21 cellular contexts compared by ENCODE assay signal in genomic region chr14:96206461-96206860, GRCh38. TPM values are rescaled to one million over a fixed set of nuclear protein-coding genes. Genes with fewer than 3 reads are reported as not detected.
DNase-seq lines count a peak whose midpoint lies in the region; ATAC-seq, FAIRE-seq and TF ChIP-seq lines count a peak whose summit lies in the region.
"Had no signal": no experiment of that assay in that cellular context is flagged by ENCODE, and none has a peak within 500 bp of the region (broad histone marks: within the 10 kb centered on the region; RNA-seq: fewer than 3 reads in every experiment).

No MANE protein-coding gene starts in this region.

- no peaks in the 10 kb centered on the region for H3K9me3 Mint-ChIP-seq in activated T-helper 1 cell treated with anti-CD3 and anti-CD28 coated beads, Interleukin-12 subunit alpha, Interleukin-12 subunit beta, Interleukin-2, Interleukin-4 antibody, amounts not matched to agents 30 ng/mL and 10 ng/mL and 1 ng/mL, durations not matched to agents 14 hours and 24 hours and 36 hours
- H3K9me3 Mint-ChIP-seq: natural killer cell treated with Interleukin-12 subunit alpha and Interleukin-12 subunit beta and Interleukin-15 and Interleukin-18, amount 100 ng/mL, for 72 hours had no signal

- BruUV-seq in HepG2 (replicated peaks; lab: Mats Ljungman, UMichigan), result no TSS peak

- no peak for ATAC-seq in HepG2
- ATAC-seq in right lobe of liver, result no peak
- peak; percentile 49 for ATAC-seq in mucosa of descending colon
- ATAC-seq in GM21528 (IDR thresholded peaks at IDR 0.05; ENCODE audit: low FRiP score, unreplicated experiment), result no peak
- ATAC-seq in HG02840 (IDR thresholded peaks at IDR 0.05; ENCODE audit: low FRiP score, unreplicated experiment), result no peak
- no peak for ATAC-seq in stimulated activated naive CD8-positive, alpha-beta T cell treated with anti-CD3 and anti-CD28 coated beads, Interleukin-15, Interleukin-2, amounts not matched to agents 100 U/mL and 50 U/mL, for 24 hours
- ATAC-seq: gastrocnemius medialis; natural killer cell treated with Interleukin-12 subunit alpha and Interleukin-12 subunit beta and Interleukin-15 and Interleukin-18, amount 100 ng/mL, for 72 hours had no signal

- H3K9me3 ChIP-seq in HepG2 (ENCODE audit: low read length) (no peaks in the 10 kb centered on the region), right lobe of liver (no peaks in the 10 kb centered on the region), mucosa of descending colon (no peaks in the 10 kb centered on the region)
- H3K9me3 ChIP-seq: gastrocnemius medialis had no signal

- WGBS in HepG2 (ENCODE audit: low lambda C conversion rate), result no CpG with 5 or more reads among the region's 8 CpGs
- 65% methylated on average over 5 of the region's 8 CpGs for WGBS in right lobe of liver (ENCODE audit: insufficient coverage, low coverage, low lambda C conversion rate, missing lambda C conversion rate)

- H3K27me3 ChIP-seq in HepG2 (ENCODE audit: control insufficient read depth in 1 of 2, insufficient read depth in 2 of 2, low read length in 2 of 2), result peaks cover 6 to 7% of the 10 kb centered on the region in 2 experiments; a peak in 3 of 5 replicates
- no peaks in the 10 kb centered on the region for H3K27me3 ChIP-seq in right lobe of liver
- H3K27me3 ChIP-seq: upper lobe of left lung had no signal

- no peak overlapping the region for H3K4me2 ChIP-seq in HepG2 (ENCODE audit: low read depth, low read length)

- TF ChIP-seq POLR2A in HepG2 (IDR thresholded peaks at IDR 0.05; ENCODE audit: insufficient read depth in 1 of 2, low read depth in 2 of 2, low read length in 2 of 2), result no peak
- TF ChIP-seq POLR2A in right lobe of liver (IDR thresholded peaks at IDR 0.05), result no peak

- no peak for TF ChIP-seq RAD21 in HepG2 (CRISPR knock-in tag; IDR thresholded peaks at IDR 0.05)

- H4K20me1 ChIP-seq in HepG2 (ENCODE audit: insufficient read depth, low read length), result no peaks in the 10 kb centered on the region

- H3K36me3 ChIP-seq in HepG2 (replicated peaks in 1 of 2; ENCODE audit: control insufficient read depth in 1 of 2, insufficient read depth in 2 of 2, low read length in 2 of 2), result no peaks in the 10 kb centered on the region
- H3K36me3 ChIP-seq in right lobe of liver, result no peaks in the 10 kb centered on the region
- no peaks in the 10 kb centered on the region for H3K36me3 ChIP-seq in mucosa of descending colon (ENCODE audit: low read depth)
- H3K36me3 ChIP-seq: gastrocnemius medialis, upper lobe of left lung had no signal

- no peak overlapping the region for H3K9ac ChIP-seq in HepG2 (ENCODE audit: insufficient read depth, low read depth, low read length)

- no peaks in the 10 kb centered on the region for H3K36me3 Mint-ChIP-seq in activated T-helper 1 cell treated with anti-CD3 and anti-CD28 coated beads, Interleukin-12 subunit alpha, Interleukin-12 subunit beta, Interleukin-2, Interleukin-4 antibody, amounts not matched to agents 30 ng/mL and 10 ng/mL and 1 ng/mL, durations not matched to agents 14 hours and 24 hours and 36 hours (ENCODE audit: low read depth)
- H3K36me3 Mint-ChIP-seq: activated naive CD8-positive, alpha-beta T cell; natural killer cell treated with Interleukin-12 subunit alpha and Interleukin-12 subunit beta and Interleukin-15 and Interleukin-18, amount 100 ng/mL, for 72 hours had no signal

- in situ Hi-C loops in HepG2 (cut with HindIII; ENCODE audit: extremely low pct_ligation_motif_present, low pct_unique_long_range_greater_than_20kb), result no loop called here

- no peak overlapping the region for H2AFZ ChIP-seq in HepG2 (ENCODE audit: low read length)

- DNase-seq in HepG2 (ENCODE audit: low spot score) (no peak), right lobe of liver (no peak), choroid plexus epithelial cell (ENCODE audit: low read depth) (no peak), mucosa of descending colon (peak in 2 of 3 donors; percentile 51 to 69)
- DNase-seq in activated T-helper 1 cell treated with anti-CD3 and anti-CD28 coated beads, Interleukin-12 subunit alpha, Interleukin-12 subunit beta, Interleukin-2, Interleukin-4 antibody, amounts not matched to agents 30 ng/mL and 10 ng/mL and 1 ng/mL, durations not matched to agents 14 hours and 24 hours and 36 hours (ENCODE audit: low spot score), result no peak
- no peak for DNase-seq in stimulated activated naive CD8-positive, alpha-beta T cell treated with anti-CD3 and anti-CD28 coated beads, Interleukin-15, Interleukin-2, amounts not matched to agents 100 U/mL and 50 U/mL, for 24 hours
- DNase-seq: DND-41, gastrocnemius medialis, kidney glomerular epithelial cell, NCI-H1092, Right ventricle myocardium superior had no signal

- CTCF ChIA-PET in HepG2 (lab: Yijun Ruan, JAX; ENCODE audit: low intra/inter-chr PET ratio, low total read pairs), result no interaction called here

- H3K27ac Mint-ChIP-seq in activated T-helper 1 cell treated with anti-CD3 and anti-CD28 coated beads, Interleukin-12 subunit alpha, Interleukin-12 subunit beta, Interleukin-2, Interleukin-4 antibody, amounts not matched to agents 30 ng/mL and 10 ng/mL and 1 ng/mL, durations not matched to agents 14 hours and 24 hours and 36 hours, result no peak overlapping the region
- H3K27ac Mint-ChIP-seq: activated naive CD8-positive, alpha-beta T cell; natural killer cell treated with Interleukin-12 subunit alpha and Interleukin-12 subunit beta and Interleukin-15 and Interleukin-18, amount 100 ng/mL, for 72 hours had no signal

- intact Hi-C loops in HepG2 (cut with micrococcal nuclease; ENCODE audit: unreplicated experiment) (loop anchor here (10.0 kb wide), 1 partner anchor 58 kb away; no protein-coding TSS in a partner anchor), right lobe of liver (cut with DNase I) (no loop called here), mucosa of descending colon (cut with DNase I, micrococcal nuclease) (no loop called here)
- intact Hi-C loops in activated T-helper 1 cell treated with anti-CD3 and anti-CD28 coated beads, Interleukin-12 subunit alpha, Interleukin-12 subunit beta, Interleukin-2, Interleukin-4 antibody, amounts not matched to agents 30 ng/mL and 10 ng/mL and 1 ng/mL, durations not matched to agents 14 hours and 24 hours and 36 hours (cut with micrococcal nuclease), result no loop called here

- POLR2A ChIA-PET in HepG2 (lab: Yijun Ruan, JAX), result no interaction called here

- H3K4me3 ChIP-seq in HepG2 (replicated peaks in 1 of 3; ENCODE audit: insufficient read depth in 1 of 3, low read depth in 2 of 3, low read length in 3 of 3) (no peak overlapping the region), right lobe of liver (no peak overlapping the region), choroid plexus epithelial cell (ENCODE audit: low read depth, low read length) (peak overlapping the region; percentile 80), mucosa of descending colon (no peak overlapping the region)
- H3K4me3 ChIP-seq: gastrocnemius medialis, upper lobe of left lung had no signal

- H3K79me2 ChIP-seq in HepG2 (ENCODE audit: insufficient read depth, low read length), result no peaks in the 10 kb centered on the region

- H3K27ac ChIP-seq in HepG2 (ENCODE audit: extremely low read length, insufficient read depth, low read length) (no peak overlapping the region), right lobe of liver (no peak overlapping the region)
- H3K27ac ChIP-seq: gastrocnemius medialis, upper lobe of left lung had no signal

- peaks cover 4% of the 10 kb centered on the region for H3K27me3 Mint-ChIP-seq in activated T-helper 1 cell treated with anti-CD3 and anti-CD28 coated beads, Interleukin-12 subunit alpha, Interleukin-12 subunit beta, Interleukin-2, Interleukin-4 antibody, amounts not matched to agents 30 ng/mL and 10 ng/mL and 1 ng/mL, durations not matched to agents 14 hours and 24 hours and 36 hours (ENCODE audit: insufficient read depth)

- H3K4me1 Mint-ChIP-seq in activated T-helper 1 cell treated with anti-CD3 and anti-CD28 coated beads, Interleukin-12 subunit alpha, Interleukin-12 subunit beta, Interleukin-2, Interleukin-4 antibody, amounts not matched to agents 30 ng/mL and 10 ng/mL and 1 ng/mL, durations not matched to agents 14 hours and 24 hours and 36 hours (ENCODE audit: low read depth), result peaks cover 5% of the 10 kb centered on the region

- H3K4me1 ChIP-seq in HepG2 (ENCODE audit: insufficient read depth, low read length) (peaks cover 27% of the 10 kb centered on the region), right lobe of liver (peaks cover 0 to 12% (median 0%) of the 10 kb centered on the region in 4 donors), mucosa of descending colon (ENCODE audit: low read depth) (peaks cover 11% of the 10 kb centered on the region)

- H3K4me3 Mint-ChIP-seq in activated T-helper 1 cell treated with anti-CD3 and anti-CD28 coated beads, Interleukin-12 subunit alpha, Interleukin-12 subunit beta, Interleukin-2, Interleukin-4 antibody, amounts not matched to agents 30 ng/mL and 10 ng/mL and 1 ng/mL, durations not matched to agents 14 hours and 24 hours and 36 hours, result no peak overlapping the region
- H3K4me3 Mint-ChIP-seq: activated naive CD8-positive, alpha-beta T cell; natural killer cell treated with Interleukin-12 subunit alpha and Interleukin-12 subunit beta and Interleukin-15 and Interleukin-18, amount 100 ng/mL, for 72 hours had no signal

- FAIRE-seq in HepG2 (lab: Jason Lieb, UNC), result no peak
- FAIRE-seq: GM12891 had no signal

- TF ChIP-seq EP300 in HepG2 (IDR thresholded peaks at IDR 0.05; ENCODE audit: low read depth in 2 of 2, low read length in 2 of 2) (no peak), HepG2 (CRISPR knock-in tag; IDR thresholded peaks at IDR 0.05; ENCODE audit: borderline replicate concordance) (no peak)

- TF ChIP-seq CTCF in HepG2 (CRISPR knock-in tag; IDR thresholded peaks at IDR 0.05) (no peak), right lobe of liver (IDR thresholded peaks at IDR 0.05) (no peak), choroid plexus epithelial cell (conservative IDR thresholded peaks at IDR 0.05; ENCODE audit: low read depth, low read length) (no peak), mucosa of descending colon (IDR thresholded peaks at IDR 0.05) (no peak)

RNA-seq across cellular contexts. Expression of gene BDKRB2, which starts 1.8 kb away (rescaled TPM):
- total RNA-seq in HepG2 (2016; rRNA removed; fragmentation: Illumina TruSeq; extraction: Trizol), result not detected in 2 replicates
- total RNA-seq in HepG2 (2016; cell fraction: cytosol; rRNA removed; fragmentation: Illumina TruSeq; extraction: Trizol; ENCODE audit: low read depth), result not detected in 2 replicates
- not detected in 2 replicates for total RNA-seq in HepG2 (2016; cell fraction: insoluble cytoplasmic fraction; rRNA removed; fragmentation: Illumina TruSeq; extraction: Trizol)
- not detected in 2 replicates for total RNA-seq in HepG2 (2016; cell fraction: membrane; rRNA removed; fragmentation: Illumina TruSeq; extraction: Trizol)
- not detected in 2 replicates for total RNA-seq in HepG2 (2016; cell fraction: nucleus; rRNA removed; fragmentation: Illumina TruSeq; extraction: Trizol)
- 0.03 TPM in 2 replicates for polyA plus RNA-seq in HepG2 (2011; rRNA removed)
- polyA plus RNA-seq in HepG2 (2011; cell fraction: cytosol; rRNA removed), result 0.03 TPM in 2 replicates
- polyA plus RNA-seq in HepG2 (2011; cell fraction: nucleus; rRNA removed), result not detected in 2 replicates
- polyA plus RNA-seq in HepG2 (2012), result not detected in 2 replicates
- polyA plus RNA-seq in HepG2 (2016; cell fraction: cytosol; fragmentation: Illumina TruSeq; extraction: Trizol; ENCODE audit: low read depth), result not detected in 2 replicates
- polyA plus RNA-seq in HepG2 (2016; cell fraction: insoluble cytoplasmic fraction; fragmentation: Illumina TruSeq; extraction: Trizol; ENCODE audit: low read depth), result not detected in 2 replicates
- polyA plus RNA-seq in HepG2 (2016; cell fraction: membrane; fragmentation: Illumina TruSeq; extraction: Trizol; ENCODE audit: low read depth), result not detected in 2 replicates
- polyA plus RNA-seq in HepG2 (2016; cell fraction: nucleus; fragmentation: Illumina TruSeq; extraction: Trizol; ENCODE audit: insufficient read depth, low read depth), result not detected in 2 replicates
- polyA minus RNA-seq in HepG2 (2011; rRNA and poly(A)+ RNA removed; ENCODE audit: low replicate concordance), result 0.04 and 24.0 TPM in 2 replicates
- polyA minus RNA-seq in HepG2 (2011; cell fraction: cytosol; rRNA and poly(A)+ RNA removed), result not detected in 2 replicates
- polyA minus RNA-seq in HepG2 (2011; cell fraction: nucleus; rRNA and poly(A)+ RNA removed), result 0.12 TPM in 1 of 2 replicates, not detected in the other
- total RNA-seq in right lobe of liver, result under 1 TPM; 0.07 to 0.60 (median 0.22) TPM
- total RNA-seq in mucosa of descending colon, result 10 to 100 TPM; 18.7 to 38.6 (median 25.4) TPM
- not detected in 2 replicates for total RNA-seq in activated T-helper 1 cell treated with anti-CD3 and anti-CD28 coated beads, Interleukin-12 subunit alpha, Interleukin-12 subunit beta, Interleukin-2, Interleukin-4 antibody, amounts not matched to agents 30 ng/mL and 10 ng/mL and 1 ng/mL, durations not matched to agents 14 hours and 24 hours and 36 hours
- total RNA-seq: natural killer cell treated with Interleukin-12 subunit alpha and Interleukin-12 subunit beta and Interleukin-15 and Interleukin-18, amount 100 ng/mL, for 72 hours; NCI-H460 had no signal

RNA-seq across cellular contexts. Expression of gene BDKRB1, which starts 49.5 kb away (rescaled TPM):
- not detected in 2 replicates for total RNA-seq in HepG2 (2016; rRNA removed; fragmentation: Illumina TruSeq; extraction: Trizol)
- not detected in 2 replicates for total RNA-seq in HepG2 (2016; cell fraction: cytosol; rRNA removed; fragmentation: Illumina TruSeq; extraction: Trizol; ENCODE audit: low read depth)
- not detected in 2 replicates for total RNA-seq in HepG2 (2016; cell fraction: insoluble cytoplasmic fraction; rRNA removed; fragmentation: Illumina TruSeq; extraction: Trizol)
- total RNA-seq in HepG2 (2016; cell fraction: membrane; rRNA removed; fragmentation: Illumina TruSeq; extraction: Trizol), result not detected in 2 replicates
- total RNA-seq in HepG2 (2016; cell fraction: nucleus; rRNA removed; fragmentation: Illumina TruSeq; extraction: Trizol), result not detected in 2 replicates
- polyA plus RNA-seq in HepG2 (2011; rRNA removed), result 0.05 TPM in 1 of 2 replicates, not detected in the other
- not detected in 2 replicates for polyA plus RNA-seq in HepG2 (2011; cell fraction: cytosol; rRNA removed)
- not detected in 2 replicates for polyA plus RNA-seq in HepG2 (2011; cell fraction: nucleus; rRNA removed)
- not detected in 2 replicates for polyA plus RNA-seq in HepG2 (2012)
- polyA plus RNA-seq in HepG2 (2016; cell fraction: cytosol; fragmentation: Illumina TruSeq; extraction: Trizol; ENCODE audit: low read depth), result not detected in 2 replicates
- not detected in 2 replicates for polyA plus RNA-seq in HepG2 (2016; cell fraction: insoluble cytoplasmic fraction; fragmentation: Illumina TruSeq; extraction: Trizol; ENCODE audit: low read depth)
- polyA plus RNA-seq in HepG2 (2016; cell fraction: membrane; fragmentation: Illumina TruSeq; extraction: Trizol; ENCODE audit: low read depth), result not detected in 2 replicates
- polyA plus RNA-seq in HepG2 (2016; cell fraction: nucleus; fragmentation: Illumina TruSeq; extraction: Trizol; ENCODE audit: insufficient read depth, low read depth), result not detected in 2 replicates
- 20.3 TPM in 1 of 2 replicates, not detected in the other for polyA minus RNA-seq in HepG2 (2011; rRNA and poly(A)+ RNA removed; ENCODE audit: low replicate concordance)
- polyA minus RNA-seq in HepG2 (2011; cell fraction: cytosol; rRNA and poly(A)+ RNA removed), result 0.62 TPM in 1 of 2 replicates, not detected in the other
- polyA minus RNA-seq in HepG2 (2011; cell fraction: nucleus; rRNA and poly(A)+ RNA removed), result not detected in 2 replicates
- under 1 TPM in 1 of 6 experiments, not detected in 5; 0.31 TPM for total RNA-seq in right lobe of liver
- 10 to 100 TPM in 1 of 3 donors, 1 to 10 TPM in 2; 6.1 to 10.6 (median 7.7) TPM for total RNA-seq in mucosa of descending colon
- total RNA-seq in activated T-helper 1 cell treated with anti-CD3 and anti-CD28 coated beads, Interleukin-12 subunit alpha, Interleukin-12 subunit beta, Interleukin-2, Interleukin-4 antibody, amounts not matched to agents 30 ng/mL and 10 ng/mL and 1 ng/mL, durations not matched to agents 14 hours and 24 hours and 36 hours, result not detected in 2 replicates
- total RNA-seq: chondrocyte; gastrocnemius medialis; HT1080; natural killer cell treated with Interleukin-12 subunit alpha and Interleukin-12 subunit beta and Interleukin-15 and Interleukin-18, amount 100 ng/mL, for 72 hours; NCI-H460; Right ventricle myocardium superior; skeletal muscle tissue had no signal

Comparison
In these comparisons a context has a peak if more than half of its experiments do, and no peak if none do; other contexts are left out.
1. DNase-seq: peak in mucosa of descending colon (2 of 3); none in HepG2 (single experiment), right lobe of liver (0 of 3), choroid plexus epithelial cell (single experiment), activated T-helper 1 cell treated with anti-CD3 and anti-CD28 coated beads, Interleukin-12 subunit alpha, Interleukin-12 subunit beta, Interleukin-2, Interleukin-4 antibody, amounts not matched to agents 30 ng/mL and 10 ng/mL and 1 ng/mL, durations not matched to agents 14 hours and 24 hours and 36 hours (single experiment) and stimulated activated naive CD8-positive, alpha-beta T cell treated with anti-CD3 and anti-CD28 coated beads, Interleukin-15, Interleukin-2, amounts not matched to agents 100 U/mL and 50 U/mL, for 24 hours (single experiment).
2. RNA of gene BDKRB2, which starts 1.8 kb away (total RNA-seq): 18.7 to 38.6 TPM in mucosa of descending colon; 0.07 to 0.60 TPM in right lobe of liver, not detected in HepG2 and not detected in activated T-helper 1 cell treated with anti-CD3 and anti-CD28 coated beads, Interleukin-12 subunit alpha, Interleukin-12 subunit beta, Interleukin-2, Interleukin-4 antibody, amounts not matched to agents 30 ng/mL and 10 ng/mL and 1 ng/mL, durations not matched to agents 14 hours and 24 hours and 36 hours; every median in the first group is over 10 times any median in the second.